ENCODE assay signal across 21 cellular contexts in genomic region chr12:117481470-117481869, GRCh38.
DNase-seq lines count a peak whose midpoint lies in the region; ATAC-seq, FAIRE-seq and TF ChIP-seq lines count a peak whose summit lies in the region.
"Had no signal": no experiment of that assay in that cellular context is flagged by ENCODE, and none has a peak within 500 bp of the region (broad histone marks: within the 10 kb centered on the region; RNA-seq: fewer than 3 reads in every experiment).

No MANE protein-coding gene starts in this region.

- H3K27me3 ChIP-seq in MG63, result no peaks in the 10 kb centered on the region
- H3K27me3 ChIP-seq in RWPE2 (ENCODE audit: insufficient read depth, poor library complexity, severe bottlenecking), result no peaks in the 10 kb centered on the region
- H3K27me3 ChIP-seq in brain microvascular endothelial cell (replicated peaks), result no peaks in the 10 kb centered on the region
- H3K27me3 ChIP-seq: BLaER1 treated with 17β-estradiol and CSF1 and Interleukin-3, amounts not matched to agents 10 nM and 100 nM had no signal

- no peak overlapping the region for H3K4me2 ChIP-seq in A549
- H3K4me2 ChIP-seq: BLaER1 treated with 17β-estradiol and CSF1 and Interleukin-3, amounts not matched to agents 10 nM and 100 nM had no signal

- CTCF ChIA-PET in A549 (lab: Yijun Ruan, JAX), result no interaction called here

- TF ChIP-seq POLR2A in A549 (IDR thresholded peaks at IDR 0.05; ENCODE audit: low read length), result no peak

- TF ChIP-seq RAD21 in A549 (conservative IDR thresholded peaks at IDR 0.05 in 1 of 2, IDR thresholded peaks at IDR 0.05 in 1 of 2), result no peak

- DNase-seq in A549 (ENCODE audit: low read depth in 1 of 2, low spot score in 1 of 2) (no peak), MG63 (peak; percentile 11), RWPE2 (ENCODE audit: low spot score) (no peak), fibroblast of mammary gland (ENCODE audit: low read depth) (peak; percentile 2), SW480 (ENCODE audit: low spot score) (no peak), brain microvascular endothelial cell (no peak)
- DNase-seq: 8988T; ACHN; Calu3; CD4-positive, CD25-positive, alpha-beta regulatory T cell; DMS 273 treated with DMSO at 0.1 percent for 48 hours; EL; HCEC 1CT; HFFc6 had no signal

- POLR2A ChIA-PET in A549 (lab: Yijun Ruan, JAX), result no interaction called here

- peaks cover 8% of the 10 kb centered on the region; the same call in 1 of the 3 replicates for H3K9me3 ChIP-seq in A549
- H3K9me3 ChIP-seq in MG63, result no peaks in the 10 kb centered on the region
- no peaks in the 10 kb centered on the region for H3K9me3 ChIP-seq in RWPE2 (ENCODE audit: severe bottlenecking)

- H3K4me1 ChIP-seq in A549 (peaks cover 33% of the 10 kb centered on the region), RWPE2 (ENCODE audit: insufficient read depth, poor library complexity, severe bottlenecking) (no peaks in the 10 kb centered on the region)

- H3K36me3 ChIP-seq in MG63 (no peaks in the 10 kb centered on the region), RWPE2 (ENCODE audit: low read depth) (no peaks in the 10 kb centered on the region), brain microvascular endothelial cell (replicated peaks) (no peaks in the 10 kb centered on the region)
- H3K36me3 ChIP-seq: BLaER1 treated with 17β-estradiol and CSF1 and Interleukin-3, amounts not matched to agents 10 nM and 100 nM had no signal

- peak overlapping the region in 1 of 2 experiments; percentile 23; a peak in 1 of 6 replicates for H3K27ac ChIP-seq in A549
- H3K27ac ChIP-seq in RWPE2 (ENCODE audit: poor library complexity, severe bottlenecking), result no peak overlapping the region
- H3K27ac ChIP-seq in brain microvascular endothelial cell, result no peak overlapping the region
- H3K27ac ChIP-seq: BLaER1 treated with 17β-estradiol and CSF1 and Interleukin-3, amounts not matched to agents 10 nM and 100 nM had no signal

- ATAC-seq in A549 (no peak), RWPE2 (ENCODE audit: low read depth) (peak; percentile 52; the same call in 1 of the 3 replicates), GM21528 (IDR thresholded peaks at IDR 0.05; ENCODE audit: low FRiP score, unreplicated experiment) (no peak), GM18861 (IDR thresholded peaks at IDR 0.05; ENCODE audit: unreplicated experiment) (no peak)
- ATAC-seq: HepG2 had no signal

- in situ Hi-C loops in brain microvascular endothelial cell (cut with HindIII; ENCODE audit: low pct_ligation_motif_present, low sequenced_read_pairs), result no loop called here

- no peak for TF ChIP-seq EP300 in A549 (IDR thresholded peaks at IDR 0.05)

- TF ChIP-seq CTCF in A549 (IDR thresholded peaks at IDR 0.05), result no peak
- no peak for TF ChIP-seq CTCF in RWPE2 (IDR thresholded peaks at IDR 0.05; ENCODE audit: poor library complexity, severe bottlenecking)
- TF ChIP-seq CTCF in fibroblast of mammary gland (conservative IDR thresholded peaks at IDR 0.05; ENCODE audit: control insufficient read depth, insufficient read depth, low read depth, low read length), result no peak
- TF ChIP-seq CTCF in brain microvascular endothelial cell (IDR thresholded peaks at IDR 0.05; ENCODE audit: low read depth, low read length, missing control alignments), result no peak

- FAIRE-seq in A549 (lab: Jason Lieb, UNC), result no peak
- FAIRE-seq: G401.6, GM12891, HepG2, HTR-8/SVneo had no signal

- WGBS in A549 (ENCODE audit: missing lambda C conversion rate), result 83% methylated on average over 1 of the region's 1 CpG

- H3K4me3 ChIP-seq in A549 (no peak overlapping the region), MG63 (no peak overlapping the region), RWPE2 (ENCODE audit: severe bottlenecking) (no peak overlapping the region), fibroblast of mammary gland (ENCODE audit: control insufficient read depth, low read depth, low read length) (no peak overlapping the region), brain microvascular endothelial cell (ENCODE audit: low read depth, low read length) (no peak overlapping the region)
- H3K4me3 ChIP-seq: BLaER1 treated with 17β-estradiol and CSF1 and Interleukin-3, amounts not matched to agents 10 nM and 100 nM had no signal

TF ChIP-seq in A549, 52 proteins besides CTCF, POLR2A, EP300 and RAD21:
- TF ChIP-seq MAFK (IDR thresholded peaks at IDR 0.05; ENCODE audit: partially characterized antibody) (peak; percentile 44), PHF8 (IDR thresholded peaks at IDR 0.05; ENCODE audit: borderline replicate concordance, low read depth) (no peak)
TF ChIP-seq in A549: peak in this region for 1.

Comparison
In these comparisons a context has a peak if more than half of its experiments do, and no peak if none do; other contexts are left out.
1. DNase-seq: peak in MG63 (single experiment) and fibroblast of mammary gland (single experiment); none in A549 (0 of 2), RWPE2 (single experiment), SW480 (single experiment) and brain microvascular endothelial cell (single experiment).